In the genomic region with DNA sequence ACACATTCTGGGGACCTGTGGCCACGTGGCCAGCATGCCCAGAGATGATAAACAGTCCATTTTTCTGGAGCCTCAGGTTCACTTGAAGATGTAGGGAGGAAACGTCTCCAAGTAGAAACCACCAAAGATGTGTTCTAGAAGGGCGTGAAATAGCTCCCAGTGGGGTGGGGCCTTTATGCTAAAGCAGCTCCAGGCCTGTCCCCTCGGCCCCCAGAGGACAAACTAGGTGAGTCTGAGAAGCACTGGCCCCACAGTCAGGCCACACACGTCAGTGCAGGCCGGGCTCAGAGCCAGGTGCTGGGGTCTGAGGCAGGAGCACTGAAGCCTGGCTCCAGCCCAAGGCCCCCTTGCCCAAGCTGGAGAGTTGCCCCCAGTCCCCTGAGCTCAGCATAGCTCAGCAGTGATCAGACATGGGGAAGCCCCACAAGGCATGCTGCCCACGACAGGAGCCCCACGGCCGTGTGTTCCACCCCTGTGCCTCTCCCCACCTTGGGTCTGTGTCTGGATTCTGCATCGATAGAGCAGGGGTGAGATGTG, we compare ENCODE assay signal across 19 cellular contexts.
"Had no signal": no experiment of that assay in that cellular context is flagged by ENCODE, and none has a peak within 500 bp of the region (broad histone marks: within the 10 kb centered on the region; RNA-seq: fewer than 3 reads in every experiment).

No MANE protein-coding gene starts in this region.

- H3K36me3 Mint-ChIP-seq: naive thymus-derived CD4-positive, alpha-beta T cell had no signal

- DNase-seq: activated CD4-positive, alpha-beta memory T cell treated with anti-CD3 and anti-CD28 coated beads, Interleukin-2, amount 10 ng/mL, durations not matched to agents 7 days and 5 days; activated CD4-positive, alpha-beta T cell treated with anti-CD3 and anti-CD28 coated beads, Interleukin-2, amount 10 ng/mL, durations not matched to agents 24 days and 14 days; activated effector memory CD4-positive, alpha-beta T cell treated with anti-CD3 and anti-CD28 coated beads, Interleukin-2, amount 50 U/mL, for 16 hours; activated naive CD4-positive, alpha-beta T cell treated with anti-CD3 and anti-CD28 coated beads, Interleukin-2, amount 50 U/mL, for 16 hours; activated naive CD8-positive, alpha-beta T cell treated with anti-CD3 and anti-CD28 coated beads, Interleukin-2, amount 50 U/mL, for 24 hours; cortex of kidney; heart left ventricle; kidney; lower lobe of right lung; naive thymus-derived CD4-positive, alpha-beta T cell; stimulated activated CD4-positive, alpha-beta T cell treated with anti-CD3 and anti-CD28 coated beads, Interleukin-12 subunit alpha, Interleukin-12 subunit beta, amount 100 ng/mL, for 4 hours; stimulated activated CD4-positive, alpha-beta T cell treated with anti-CD3 and anti-CD28 coated beads, Interleukin-4, amount 100 ng/mL, for 4 hours; stimulated activated naive CD8-positive, alpha-beta T cell treated with anti-CD3 and anti-CD28 coated beads, Interleukin-15, Interleukin-2, amounts not matched to agents 100 U/mL and 50 U/mL, for 24 hours; T-helper 2 cell had no signal

- H3K4me1 ChIP-seq: gastroesophageal sphincter, heart left ventricle, lower lobe of right lung, pancreas had no signal

- H3K27me3 ChIP-seq: gastroesophageal sphincter, pancreas had no signal

- H3K9me3 Mint-ChIP-seq: activated CD4-positive, alpha-beta memory T cell treated with anti-CD3 and anti-CD28 coated beads, Interleukin-2, amount 10 ng/mL, durations not matched to agents 7 days and 5 days; activated CD4-positive, alpha-beta T cell treated with anti-CD3 and anti-CD28 coated beads, Interleukin-2, amount 10 ng/mL, durations not matched to agents 24 days and 14 days; activated naive CD8-positive, alpha-beta T cell treated with anti-CD3 and anti-CD28 coated beads, Interleukin-2, amount 50 U/mL, for 24 hours had no signal

- ATAC-seq: activated CD4-positive, CD25-positive, alpha-beta regulatory T cell treated with anti-CD3 and anti-CD28 coated beads, Interleukin-2, amount 50 U/mL, for 24 hours; activated naive CD8-positive, alpha-beta T cell treated with anti-CD3 and anti-CD28 coated beads, Interleukin-2, amount 50 U/mL, for 24 hours; gastroesophageal sphincter; heart left ventricle; lower lobe of right lung; naive thymus-derived CD4-positive, alpha-beta T cell; pancreas; right cardiac atrium; stimulated activated naive CD8-positive, alpha-beta T cell treated with anti-CD3 and anti-CD28 coated beads, Interleukin-15, Interleukin-2, amounts not matched to agents 100 U/mL and 50 U/mL, for 24 hours had no signal

- H3K4me3 Mint-ChIP-seq: activated CD4-positive, alpha-beta memory T cell treated with anti-CD3 and anti-CD28 coated beads, Interleukin-2, amount 10 ng/mL, durations not matched to agents 7 days and 5 days; activated CD4-positive, alpha-beta T cell treated with anti-CD3 and anti-CD28 coated beads, Interleukin-2, amount 10 ng/mL, durations not matched to agents 24 days and 14 days; activated naive CD8-positive, alpha-beta T cell treated with anti-CD3 and anti-CD28 coated beads, Interleukin-2, amount 50 U/mL, for 24 hours; naive thymus-derived CD4-positive, alpha-beta T cell had no signal

- H3K4me1 Mint-ChIP-seq: activated CD4-positive, alpha-beta T cell treated with anti-CD3 and anti-CD28 coated beads, Interleukin-2, amount 10 ng/mL, durations not matched to agents 24 days and 14 days; activated naive CD8-positive, alpha-beta T cell treated with anti-CD3 and anti-CD28 coated beads, Interleukin-2, amount 50 U/mL, for 24 hours had no signal

- H3K27ac ChIP-seq: epithelial cell of prostate, gastroesophageal sphincter, heart left ventricle, lower lobe of right lung, pancreas had no signal

- H3K4me3 ChIP-seq: gastroesophageal sphincter, heart left ventricle, lower lobe of right lung, pancreas had no signal

- H3K36me3 ChIP-seq: heart left ventricle, lower lobe of right lung, pancreas had no signal

- H3K27ac Mint-ChIP-seq: activated CD4-positive, alpha-beta memory T cell treated with anti-CD3 and anti-CD28 coated beads, Interleukin-2, amount 10 ng/mL, durations not matched to agents 7 days and 5 days; activated CD4-positive, alpha-beta T cell treated with anti-CD3 and anti-CD28 coated beads, Interleukin-2, amount 10 ng/mL, durations not matched to agents 24 days and 14 days; activated naive CD8-positive, alpha-beta T cell treated with anti-CD3 and anti-CD28 coated beads, Interleukin-2, amount 50 U/mL, for 24 hours; naive thymus-derived CD4-positive, alpha-beta T cell had no signal

- H3K9me3 ChIP-seq: gastroesophageal sphincter, lower lobe of right lung, pancreas had no signal
